Comparison of ENCODE assay signal across 1 cellular context in genomic region chr10:17214991-17215781, GRCh38.
TF ChIP-seq lines count a peak whose summit lies in the region.

No MANE protein-coding gene starts in this region.

TF ChIP-seq in WTC11, 78 proteins besides CTCF, POLR2A, EP300 and RAD21 (continued from another document):
- TF ChIP-seq, protein P1, sequence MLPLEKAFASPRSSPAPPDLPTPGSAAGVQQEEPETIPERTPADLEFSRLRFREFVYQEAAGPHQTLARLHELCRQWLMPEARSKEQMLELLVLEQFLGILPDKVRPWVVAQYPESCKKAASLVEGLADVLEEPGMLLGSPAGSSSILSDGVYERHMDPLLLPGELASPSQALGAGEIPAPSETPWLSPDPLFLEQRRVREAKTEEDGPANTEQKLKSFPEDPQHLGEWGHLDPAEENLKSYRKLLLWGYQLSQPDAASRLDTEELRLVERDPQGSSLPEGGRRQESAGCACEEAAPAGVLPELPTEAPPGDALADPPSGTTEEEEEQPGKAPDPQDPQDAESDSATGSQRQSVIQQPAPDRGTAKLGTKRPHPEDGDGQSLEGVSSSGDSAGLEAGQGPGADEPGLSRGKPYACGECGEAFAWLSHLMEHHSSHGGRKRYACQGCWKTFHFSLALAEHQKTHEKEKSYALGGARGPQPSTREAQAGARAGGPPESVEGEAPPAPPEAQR (CRISPR knock-in tag; IDR thresholded peaks at IDR 0.05), result no peak
- TF ChIP-seq, protein P2, sequence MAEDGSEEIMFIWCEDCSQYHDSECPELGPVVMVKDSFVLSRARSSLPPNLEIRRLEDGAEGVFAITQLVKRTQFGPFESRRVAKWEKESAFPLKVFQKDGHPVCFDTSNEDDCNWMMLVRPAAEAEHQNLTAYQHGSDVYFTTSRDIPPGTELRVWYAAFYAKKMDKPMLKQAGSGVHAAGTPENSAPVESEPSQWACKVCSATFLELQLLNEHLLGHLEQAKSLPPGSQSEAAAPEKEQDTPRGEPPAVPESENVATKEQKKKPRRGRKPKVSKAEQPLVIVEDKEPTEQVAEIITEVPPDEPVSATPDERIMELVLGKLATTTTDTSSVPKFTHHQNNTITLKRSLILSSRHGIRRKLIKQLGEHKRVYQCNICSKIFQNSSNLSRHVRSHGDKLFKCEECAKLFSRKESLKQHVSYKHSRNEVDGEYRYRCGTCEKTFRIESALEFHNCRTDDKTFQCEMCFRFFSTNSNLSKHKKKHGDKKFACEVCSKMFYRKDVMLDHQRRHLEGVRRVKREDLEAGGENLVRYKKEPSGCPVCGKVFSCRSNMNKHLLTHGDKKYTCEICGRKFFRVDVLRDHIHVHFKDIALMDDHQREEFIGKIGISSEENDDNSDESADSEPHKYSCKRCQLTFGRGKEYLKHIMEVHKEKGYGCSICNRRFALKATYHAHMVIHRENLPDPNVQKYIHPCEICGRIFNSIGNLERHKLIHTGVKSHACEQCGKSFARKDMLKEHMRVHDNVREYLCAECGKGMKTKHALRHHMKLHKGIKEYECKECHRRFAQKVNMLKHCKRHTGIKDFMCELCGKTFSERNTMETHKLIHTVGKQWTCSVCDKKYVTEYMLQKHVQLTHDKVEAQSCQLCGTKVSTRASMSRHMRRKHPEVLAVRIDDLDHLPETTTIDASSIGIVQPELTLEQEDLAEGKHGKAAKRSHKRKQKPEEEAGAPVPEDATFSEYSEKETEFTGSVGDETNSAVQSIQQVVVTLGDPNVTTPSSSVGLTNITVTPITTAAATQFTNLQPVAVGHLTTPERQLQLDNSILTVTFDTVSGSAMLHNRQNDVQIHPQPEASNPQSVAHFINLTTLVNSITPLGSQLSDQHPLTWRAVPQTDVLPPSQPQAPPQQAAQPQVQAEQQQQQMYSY (CRISPR knock-in tag; IDR thresholded peaks at IDR 0.05), result no peak
- TF ChIP-seq ZBTB21 (CRISPR knock-in tag; IDR thresholded peaks at IDR 0.05; ENCODE audit: borderline replicate concordance), result no peak
- TF ChIP-seq RELA (CRISPR knock-in tag; IDR thresholded peaks at IDR 0.05; ENCODE audit: borderline replicate concordance), result no peak
- no peak for TF ChIP-seq NR2C2 (CRISPR knock-in tag; IDR thresholded peaks at IDR 0.05)
